15 cellular contexts compared by ENCODE assay signal in genomic region chr10:75266945-75267344, GRCh38. TPM values are rescaled to one million over a fixed set of nuclear protein-coding genes. Genes with fewer than 3 reads are reported as not detected.
DNase-seq lines count a peak whose midpoint lies in the region; TF ChIP-seq lines count a peak whose summit lies in the region.
"Had no signal": no experiment of that assay in that cellular context is flagged by ENCODE, and none has a peak within 500 bp of the region (broad histone marks: within the 10 kb centered on the region; RNA-seq: fewer than 3 reads in every experiment).

No MANE protein-coding gene starts in this region.

- H2BK12ac ChIP-seq in mesenchymal stem cell (ENCODE audit: low read length in 2 of 2), result no peak overlapping the region

- H2BK5ac ChIP-seq in mesenchymal stem cell (ENCODE audit: low read depth, low read length, poor library complexity, severe bottlenecking), result no peak overlapping the region

- H3K9ac ChIP-seq in mesenchymal stem cell (ENCODE audit: low read length), result no peak overlapping the region

- H2BK15ac ChIP-seq in mesenchymal stem cell (ENCODE audit: low read depth, poor library complexity, severe bottlenecking), result no peak overlapping the region

- H3K4me3 ChIP-seq in WERI-Rb-1 (ENCODE audit: low read depth, low read length) (no peak overlapping the region), mesenchymal stem cell (ENCODE audit: insufficient read depth in 1 of 2, low read depth in 1 of 2, low read length in 2 of 2) (no peak overlapping the region), suprapubic skin (no peak overlapping the region)

- no peak overlapping the region for H3K18ac ChIP-seq in mesenchymal stem cell (ENCODE audit: low read depth in 1 of 2, low read length in 2 of 2)

- no peak for TF ChIP-seq EP300 in suprapubic skin (IDR thresholded peaks at IDR 0.05)

- H3K27ac ChIP-seq in WERI-Rb-1, result peak overlapping the region; percentile 88
- H3K27ac ChIP-seq in mesenchymal stem cell (ENCODE audit: low read length, poor library complexity, severe bottlenecking), result no peak overlapping the region
- no peak overlapping the region for H3K27ac ChIP-seq in suprapubic skin
- H3K27ac ChIP-seq: HL-60 had no signal

- no peaks in the 10 kb centered on the region for H3K4me1 Mint-ChIP-seq in activated CD4-positive, alpha-beta memory T cell treated with anti-CD3 and anti-CD28 coated beads for 36 hours (ENCODE audit: low read depth)

- H2BK120ac ChIP-seq in mesenchymal stem cell (ENCODE audit: low read depth, low read length), result no peak overlapping the region

- peaks cover 4% of the 10 kb centered on the region for H3K9me3 ChIP-seq in WERI-Rb-1 (ENCODE audit: severe bottlenecking)
- no peaks in the 10 kb centered on the region for H3K9me3 ChIP-seq in mesenchymal stem cell (ENCODE audit: control insufficient read depth, low read length)
- no peaks in the 10 kb centered on the region for H3K9me3 ChIP-seq in suprapubic skin

- POLR2A ChIA-PET in activated CD4-positive, alpha-beta memory T cell treated with anti-CD3 and anti-CD28 coated beads for 36 hours (lab: Charles Lee), result no interaction called here

- no peak overlapping the region for H3K23ac ChIP-seq in mesenchymal stem cell (ENCODE audit: low read length in 2 of 2)

- CTCF ChIA-PET in activated CD4-positive, alpha-beta memory T cell treated with anti-CD3 and anti-CD28 coated beads for 36 hours (lab: Charles Lee), result no interaction called here

- DNase-seq in ELR (ENCODE audit: low read depth), result peak; percentile 49
- no peak for DNase-seq in WERI-Rb-1
- DNase-seq in fibroblast of gingiva (ENCODE audit: low read depth), result peak; percentile 58
- peak; percentile 38 for DNase-seq in mesenchymal stem cell
- DNase-seq in T-helper 9 cell, result no peak
- DNase-seq in activated CD4-positive, alpha-beta memory T cell treated with anti-CD3 and anti-CD28 coated beads for 36 hours, result no peak
- no peak for DNase-seq in suprapubic skin (ENCODE audit: low spot score in 2 of 2)
- DNase-seq: CD8-positive, alpha-beta T cell; COR-L47; DMS153; DMS79 treated with DMSO at 0.1 percent for 48 hours; EL; GDM1 had no signal

- H4K8ac ChIP-seq in mesenchymal stem cell (ENCODE audit: low read length), result no peak overlapping the region

- no peak overlapping the region for H3K4ac ChIP-seq in mesenchymal stem cell (ENCODE audit: low read depth in 1 of 2, low read length in 2 of 2)

- H4K91ac ChIP-seq in mesenchymal stem cell (ENCODE audit: low read length), result no peak overlapping the region

- H2AK5ac ChIP-seq in mesenchymal stem cell (ENCODE audit: low read length, severe bottlenecking), result no peak overlapping the region

- WGBS in mesenchymal stem cell, result 72% methylated on average over 3 of the region's 5 CpGs
- WGBS in suprapubic skin, result 88% methylated on average over 5 of the region's 5 CpGs

- intact Hi-C loops in activated CD4-positive, alpha-beta memory T cell treated with anti-CD3 and anti-CD28 coated beads for 36 hours (cut with micrococcal nuclease), result no loop called here

- H3K4me1 ChIP-seq in mesenchymal stem cell (ENCODE audit: control insufficient read depth, insufficient read depth, low read depth, low read length), result no peaks in the 10 kb centered on the region
- H3K4me1 ChIP-seq in suprapubic skin, result peaks cover 10% of the 10 kb centered on the region

- no peak for TF ChIP-seq CTCF in WERI-Rb-1 (IDR thresholded peaks at IDR 0.05; ENCODE audit: low read depth, low read length)
- no peak for TF ChIP-seq CTCF in suprapubic skin (IDR thresholded peaks at IDR 0.05)

- no peak overlapping the region for H3K4me2 ChIP-seq in mesenchymal stem cell (ENCODE audit: low read length, poor library complexity, severe bottlenecking)

- no peak overlapping the region for H3K27ac Mint-ChIP-seq in activated CD4-positive, alpha-beta memory T cell treated with anti-CD3 and anti-CD28 coated beads for 36 hours
- H3K27ac Mint-ChIP-seq: CD14-positive monocyte; CD8-positive, alpha-beta T cell had no signal

- H3K14ac ChIP-seq in mesenchymal stem cell (ENCODE audit: low read length in 2 of 2), result no peak overlapping the region

- no peak for TF ChIP-seq POLR2A in suprapubic skin (IDR thresholded peaks at IDR 0.05)

- H3K79me1 ChIP-seq in mesenchymal stem cell (replicated peaks; ENCODE audit: low read length, poor library complexity, severe bottlenecking), result no peaks in the 10 kb centered on the region

- H2AFZ ChIP-seq in mesenchymal stem cell (ENCODE audit: low read depth, low read length), result no peak overlapping the region

- H3K27me3 Mint-ChIP-seq in activated CD4-positive, alpha-beta memory T cell treated with anti-CD3 and anti-CD28 coated beads for 36 hours, result no peaks in the 10 kb centered on the region

- H3K9me3 Mint-ChIP-seq in activated CD4-positive, alpha-beta memory T cell treated with anti-CD3 and anti-CD28 coated beads for 36 hours, result no peaks in the 10 kb centered on the region
- H3K9me3 Mint-ChIP-seq: CD8-positive, alpha-beta T cell had no signal

- no peaks in the 10 kb centered on the region for H3K36me3 ChIP-seq in WERI-Rb-1
- H3K36me3 ChIP-seq in mesenchymal stem cell (ENCODE audit: control insufficient read depth in 1 of 2, insufficient read depth in 2 of 2, low read depth in 1 of 2, low read length in 2 of 2), result no peaks in the 10 kb centered on the region
- no peaks in the 10 kb centered on the region for H3K36me3 ChIP-seq in suprapubic skin

- H3K4me3 Mint-ChIP-seq in activated CD4-positive, alpha-beta memory T cell treated with anti-CD3 and anti-CD28 coated beads for 36 hours, result no peak overlapping the region
- H3K4me3 Mint-ChIP-seq: CD14-positive monocyte; CD8-positive, alpha-beta T cell had no signal

- H3K27me3 ChIP-seq in WERI-Rb-1 (ENCODE audit: insufficient read depth, low read depth, severe bottlenecking) (no peaks in the 10 kb centered on the region), mesenchymal stem cell (ENCODE audit: control insufficient read depth in 1 of 2, insufficient read depth in 1 of 2, low read length in 2 of 2) (peaks cover 0 to 22% of the 10 kb centered on the region in 2 experiments), suprapubic skin (no peaks in the 10 kb centered on the region)

- no peaks in the 10 kb centered on the region for H3K36me3 Mint-ChIP-seq in activated CD4-positive, alpha-beta memory T cell treated with anti-CD3 and anti-CD28 coated beads for 36 hours
- H3K36me3 Mint-ChIP-seq: CD14-positive monocyte; CD8-positive, alpha-beta T cell had no signal

RNA-seq across cellular contexts. Expression of gene COMTD1, which starts 31.2 kb away (rescaled TPM):
- polyA plus RNA-seq in mesenchymal stem cell (2013, experiment 1 of 2), result 11.1 TPM
- polyA plus RNA-seq in mesenchymal stem cell (2013, experiment 2 of 2), result 8.8 TPM
- total RNA-seq in activated CD4-positive, alpha-beta memory T cell treated with anti-CD3 and anti-CD28 coated beads for 36 hours, result 10 to 100 TPM; 40.0 to 41.3 TPM
- total RNA-seq in suprapubic skin, result 10 to 100 TPM; 32.4 to 69.8 (median 46.7) TPM

RNA-seq across cellular contexts. Expression of gene VDAC2, which starts 56.3 kb away (rescaled TPM):
- polyA plus RNA-seq in mesenchymal stem cell (2013, experiment 1 of 2), result 152 TPM
- 153 TPM for polyA plus RNA-seq in mesenchymal stem cell (2013, experiment 2 of 2)
- 100 to 1,000 TPM; 217 to 221 TPM for total RNA-seq in activated CD4-positive, alpha-beta memory T cell treated with anti-CD3 and anti-CD28 coated beads for 36 hours
- 100 to 1,000 TPM; 111 to 196 (median 146) TPM for total RNA-seq in suprapubic skin

Comparison
In these comparisons a context has a peak if more than half of its experiments do, and no peak if none do; other contexts are left out.
1. DNase-seq: peak in ELR (single experiment), fibroblast of gingiva (single experiment) and mesenchymal stem cell (single experiment); none in WERI-Rb-1 (single experiment), T-helper 9 cell (single experiment), activated CD4-positive, alpha-beta memory T cell treated with anti-CD3 and anti-CD28 coated beads for 36 hours (single experiment) and suprapubic skin (0 of 2).